Comparison of ENCODE assay signal across 12 cellular contexts in the genomic region with DNA sequence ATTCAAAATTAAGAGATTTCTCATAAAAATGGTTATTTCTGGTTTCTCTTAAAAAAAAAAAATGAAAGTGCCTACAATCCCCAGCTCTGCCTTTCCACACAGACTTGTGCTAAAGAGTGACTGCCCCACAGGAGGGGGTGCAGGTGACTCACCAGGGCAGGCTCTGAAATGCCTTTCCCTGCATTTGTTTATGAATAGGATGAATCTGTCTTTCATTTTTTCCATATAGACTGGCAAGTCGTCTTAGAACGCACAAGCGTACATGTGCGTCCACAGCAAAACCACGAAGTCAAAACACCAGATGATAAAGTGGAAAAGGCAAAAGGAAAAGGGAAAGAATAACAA.
DNase-seq lines count a peak whose midpoint lies in the region; ATAC-seq and TF ChIP-seq lines count a peak whose summit lies in the region.
"Had no signal": no experiment of that assay in that cellular context is flagged by ENCODE, and none has a peak within 500 bp of the region (broad histone marks: within the 10 kb centered on the region; RNA-seq: fewer than 3 reads in every experiment).

No MANE protein-coding gene starts in this region.

- intact Hi-C loops in ascending aorta (cut with DNase I) (no loop called here), cardiac septum (cut with DNase I) (no loop called here)

- ATAC-seq in GM19328 (IDR thresholded peaks at IDR 0.05; ENCODE audit: unreplicated experiment): no peak
- ATAC-seq: lower lobe of right lung, upper lobe of right lung had no signal

- no peak overlapping the region for H3K9ac ChIP-seq in HUES48 (ENCODE audit: low read depth, low read length)

- TF ChIP-seq CTCF in kidney epithelial cell (IDR thresholded peaks at IDR 0.05; ENCODE audit: insufficient read depth, low read length, poor library complexity, severe bottlenecking) (no peak), ascending aorta (IDR thresholded peaks at IDR 0.05) (no peak)

- H3K27me3 ChIP-seq in HUES48 (ENCODE audit: control insufficient read depth, insufficient read depth, low read length) (no peaks in the 10 kb centered on the region), kidney epithelial cell (ENCODE audit: control insufficient read depth, insufficient read depth, low read length) (no peaks in the 10 kb centered on the region), ascending aorta (no peaks in the 10 kb centered on the region)
- H3K27me3 ChIP-seq: upper lobe of right lung had no signal

- peaks cover 30% of the 10 kb centered on the region for H3K4me1 ChIP-seq in HUES48 (ENCODE audit: control insufficient read depth, insufficient read depth, low read length)
- no peaks in the 10 kb centered on the region for H3K4me1 ChIP-seq in ascending aorta
- H3K4me1 ChIP-seq: lower lobe of right lung, upper lobe of right lung had no signal

- DNase-seq in Daoy (ENCODE audit: low read depth) (peak; percentile 79), amniotic stem cell (lab: John Stamatoyannopoulos, UW) (peak; percentile 52), kidney epithelial cell (ENCODE audit: low read depth) (peak; percentile 14), DMS53 treated with DMSO at 0.1 percent for 48 hours (lab: John Stamatoyannopoulos, UW; ENCODE audit: unreplicated experiment) (no peak), ascending aorta (ENCODE audit: low spot score in 2 of 2) (no peak), cardiac septum (ENCODE audit: low spot score) (no peak)
- DNase-seq: lower lobe of right lung, upper lobe of right lung had no signal

- no peaks in the 10 kb centered on the region for H3K9me3 ChIP-seq in HUES48 (ENCODE audit: control insufficient read depth, insufficient read depth, low read length)
- H3K9me3 ChIP-seq in ascending aorta: no peaks in the 10 kb centered on the region
- H3K9me3 ChIP-seq: lower lobe of right lung, upper lobe of right lung had no signal

- H3K27ac ChIP-seq in HUES48 (ENCODE audit: low read depth, low read length) (peak overlapping the region; percentile 57), ascending aorta (no peak overlapping the region)
- H3K27ac ChIP-seq: HL-60, lower lobe of right lung, upper lobe of right lung, VCaP had no signal

- H3K36me3 ChIP-seq in HUES48 (ENCODE audit: control insufficient read depth, insufficient read depth, low read length): no peaks in the 10 kb centered on the region
- no peaks in the 10 kb centered on the region for H3K36me3 ChIP-seq in kidney epithelial cell (ENCODE audit: control insufficient read depth, insufficient read depth, low read length)
- no peaks in the 10 kb centered on the region for H3K36me3 ChIP-seq in ascending aorta
- H3K36me3 ChIP-seq: lower lobe of right lung, upper lobe of right lung had no signal

- no peak overlapping the region for H3K4me3 ChIP-seq in HUES48 (ENCODE audit: low read depth, low read length)
- no peak overlapping the region for H3K4me3 ChIP-seq in kidney epithelial cell (ENCODE audit: low read depth, low read length)
- no peak overlapping the region for H3K4me3 ChIP-seq in ascending aorta
- H3K4me3 ChIP-seq: lower lobe of right lung, upper lobe of right lung had no signal

Comparison
In these comparisons a context has a peak if more than half of its experiments do, and no peak if none do; other contexts are left out.
1. DNase-seq: peak in Daoy (single experiment), amniotic stem cell (single experiment) and kidney epithelial cell (single experiment); none in DMS53 treated with DMSO at 0.1 percent for 48 hours (single experiment), ascending aorta (0 of 2) and cardiac septum (single experiment).